Comparison of ENCODE assay signal across 27 cellular contexts in the genomic region with DNA sequence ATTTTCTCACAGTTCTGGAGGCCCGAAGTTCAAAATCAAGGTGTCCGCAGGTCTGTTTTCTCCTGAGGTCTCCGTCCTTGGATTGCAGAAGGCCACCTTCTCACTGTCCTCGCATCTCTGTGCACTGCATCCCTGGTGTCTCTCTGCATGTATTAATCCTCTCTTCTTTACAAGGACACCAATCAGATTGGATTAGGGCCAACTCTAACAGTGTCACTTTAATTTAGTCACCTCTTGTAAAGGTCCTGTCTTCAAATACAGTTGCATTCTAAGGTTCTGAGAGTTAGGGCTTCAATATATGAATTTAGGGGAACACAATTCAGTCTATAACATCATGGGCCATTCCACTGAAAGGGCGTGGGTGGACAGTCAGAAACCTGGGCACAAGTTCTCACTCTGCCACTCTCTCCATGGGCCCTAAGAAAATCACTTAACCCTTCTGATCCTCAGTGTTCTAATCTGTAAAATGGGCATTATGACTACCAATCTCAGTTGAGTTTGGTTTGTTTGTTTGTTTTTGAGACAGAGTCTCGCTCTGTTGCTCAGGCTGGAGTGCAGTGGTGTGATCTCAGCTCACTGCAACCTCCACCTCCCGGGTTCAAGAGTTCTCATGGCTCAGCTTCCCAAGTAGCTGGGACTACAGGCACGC.
"Had no signal": no experiment of that assay in that cellular context is flagged by ENCODE, and none has a peak within 500 bp of the region (broad histone marks: within the 10 kb centered on the region; RNA-seq: fewer than 3 reads in every experiment).

No MANE protein-coding gene starts in this region.

- H2AFZ ChIP-seq: hepatocyte had no signal

- H3K4me3 Mint-ChIP-seq: dendritic cell treated with granulocyte-macrophage colony-stimulating factor and Interleukin-4, amounts not matched to agents 40 ng/mL and 50 ng/mL, for 4 days; effector memory CD8-positive, alpha-beta T cell; endodermal cell; mesothelial cell of epicardium; naive B cell had no signal

- H3K27me3 ChIP-seq: colonic mucosa, esophagus squamous epithelium, gastrocnemius medialis, heart left ventricle, hepatocyte, left lung had no signal

- H3K36me3 ChIP-seq: colonic mucosa, esophagus squamous epithelium, gastrocnemius medialis, heart left ventricle, left lung, lower lobe of right lung had no signal

- H3K27ac ChIP-seq: colonic mucosa, epithelial cell of prostate, esophagus squamous epithelium, gastrocnemius medialis, heart left ventricle, hepatocyte, left lung, lower lobe of right lung had no signal

- FAIRE-seq: endometrium, islet of Langerhans, keratinocyte had no signal

- H3K4me2 ChIP-seq: hepatocyte had no signal

- DNase-seq: colonic mucosa; cortex of kidney; effector CD8-positive, alpha-beta T cell; effector memory CD8-positive, alpha-beta T cell; endodermal cell; erythroblast; esophagus squamous epithelium; foreskin fibroblast; foreskin melanocyte; gastrocnemius medialis; heart left ventricle; hypothalamus; left cardiac atrium; left lung; left ventricle myocardium superior; lower lobe of right lung; mesenchymal stem cell; mucosa of descending colon; naive B cell had no signal

- H3K4me3 ChIP-seq: colonic mucosa, esophagus squamous epithelium, gastrocnemius medialis, heart left ventricle, hepatocyte, left lung, lower lobe of right lung, mucosa of descending colon had no signal

- ATAC-seq: effector memory CD8-positive, alpha-beta T cell; esophagus mucosa; gastrocnemius medialis; heart left ventricle; left cardiac atrium; left lung; left ventricle myocardium superior; lower lobe of right lung; mucosa of descending colon had no signal

- H3K27ac Mint-ChIP-seq: dendritic cell treated with granulocyte-macrophage colony-stimulating factor and Interleukin-4, amounts not matched to agents 40 ng/mL and 50 ng/mL, for 4 days; effector memory CD8-positive, alpha-beta T cell; endodermal cell; mesothelial cell of epicardium had no signal

- H3K4me1 ChIP-seq: colonic mucosa, esophagus squamous epithelium, gastrocnemius medialis, heart left ventricle, left lung, lower lobe of right lung had no signal

- H3K9me3 ChIP-seq: colonic mucosa, esophagus squamous epithelium, gastrocnemius medialis, heart left ventricle, left lung, lower lobe of right lung, mucosa of descending colon had no signal

- H3K27me3 Mint-ChIP-seq: dendritic cell treated with granulocyte-macrophage colony-stimulating factor and Interleukin-4, amounts not matched to agents 40 ng/mL and 50 ng/mL, for 4 days; effector memory CD8-positive, alpha-beta T cell; naive B cell had no signal

- H3K9me3 Mint-ChIP-seq: dendritic cell treated with granulocyte-macrophage colony-stimulating factor and Interleukin-4, amounts not matched to agents 40 ng/mL and 50 ng/mL, for 4 days; effector memory CD8-positive, alpha-beta T cell; endodermal cell; mesothelial cell of epicardium; naive B cell had no signal

- H3K4me1 Mint-ChIP-seq: mesothelial cell of epicardium, naive B cell had no signal

- H3K79me2 ChIP-seq: hepatocyte had no signal
